ENCODE assay signal across 1 cellular context in genomic region chr17:17412331-17412730, GRCh38.
A peak's percentile ranks its signal among the peaks of the same experiment; 100 is the strongest.
TF ChIP-seq lines count a peak whose summit lies in the region.

No MANE protein-coding gene starts in this region.

TF ChIP-seq in IMR-90, 13 proteins besides CTCF, POLR2A, EP300 and RAD21:
- TF ChIP-seq MAFK (IDR thresholded peaks at IDR 0.05; ENCODE audit: low read depth, low read length) (0 out of 2 replicates have a peak, but pooled peaks have one; percentile 5), CHD1 (IDR thresholded peaks at IDR 0.05; ENCODE audit: low read depth, low read length) (no peak)
